9 cellular contexts compared by ENCODE assay signal in genomic region chr6:149336529-149336928, GRCh38. TPM values are rescaled to one million over a fixed set of nuclear protein-coding genes. Genes with fewer than 3 reads are reported as not detected.
A peak's percentile ranks its signal among the peaks of the same experiment; 100 is the strongest.
DNase-seq lines count a peak whose midpoint lies in the region; ATAC-seq, FAIRE-seq and TF ChIP-seq lines count a peak whose summit lies in the region.
"Had no signal": no experiment of that assay in that cellular context is flagged by ENCODE, and none has a peak within 500 bp of the region (broad histone marks: within the 10 kb centered on the region; RNA-seq: fewer than 3 reads in every experiment).

No MANE protein-coding gene starts in this region.

- H3K36me3 Mint-ChIP-seq in CD4-positive, alpha-beta memory T cell, result peaks cover 7 to 9% of the 10 kb centered on the region in 2 donors

- POLR2A ChIA-PET in CD4-positive, alpha-beta memory T cell (lab: Charles Lee; ENCODE audit: partially characterized antibody), result interaction anchor here (0.6 to 1.5 kb wide), 2 partner anchors 12 to 87 kb away, joined by 3 to 5 read pairs; no protein-coding TSS in a partner anchor
- POLR2A ChIA-PET in GM12878 (lab: Charles Lee), result interaction anchor here (1.0 to 2.2 kb wide), 3 partner anchors 11 to 304 kb away, joined by 3 to 9 read pairs (median 5); no protein-coding TSS in a partner anchor

- TF ChIP-seq CTCF in GM12878 (IDR thresholded peaks at IDR 0.05 in 2 of 3, conservative IDR thresholded peaks at IDR 0.05 in 1 of 3; ENCODE audit: control insufficient read depth in 2 of 3, extremely low read depth in 1 of 3, insufficient read depth in 1 of 3, low read depth in 3 of 3, low read length in 3 of 3), result no peak
- no peak for TF ChIP-seq CTCF in mucosa of descending colon (IDR thresholded peaks at IDR 0.05)
- no peak for TF ChIP-seq CTCF in Peyer's patch (IDR thresholded peaks at IDR 0.05)

- in situ Hi-C loops in GM12878 (cut with MboI), result no loop called here

- H2AFZ ChIP-seq in GM12878 (ENCODE audit: control insufficient read depth, low read depth, low read length), result no peak overlapping the region

- H3K4me1 ChIP-seq in CD4-positive, alpha-beta memory T cell (ENCODE audit: insufficient read depth, low read length), result peaks cover 93% of the 10 kb centered on the region
- H3K4me1 ChIP-seq in HUES64 (ENCODE audit: insufficient read depth, low read length) (peaks cover 72% of the 10 kb centered on the region), GM12878 (ENCODE audit: control insufficient read depth, insufficient read depth, low read length) (peaks cover 39% of the 10 kb centered on the region), mucosa of descending colon (ENCODE audit: low read depth) (peaks cover 42% of the 10 kb centered on the region), Peyer's patch (peaks cover 0 to 56% (median 7%) of the 10 kb centered on the region in 4 donors)

- H3K4me3 Mint-ChIP-seq in CD4-positive, alpha-beta memory T cell, result peak overlapping the region; percentile 1 to 72 (median 63)

- no peak for TF ChIP-seq EP300 in GM12878 (IDR thresholded peaks at IDR 0.05; ENCODE audit: borderline replicate concordance in 1 of 2, control insufficient read depth in 1 of 2, low read depth in 2 of 2, low read length in 2 of 2)

- H3K4me1 Mint-ChIP-seq in CD4-positive, alpha-beta memory T cell, result peaks cover 68 to 90% (median 77%) of the 10 kb centered on the region in 4 donors

- no peak for FAIRE-seq in GM12878 (lab: Jason Lieb, UNC)

- CTCF ChIA-PET in CD4-positive, alpha-beta memory T cell (lab: Charles Lee; ENCODE audit: partially characterized antibody), result interaction anchor here (0.9 kb wide), 1 partner anchor 309 kb away, joined by 3 read pairs; no protein-coding TSS in a partner anchor
- CTCF ChIA-PET in GM12878 (lab: Yijun Ruan, JAX), result interaction anchor here (0.6 to 7.7 kb wide), 5 partner anchors 12 to 256 kb away, joined by 3 to 56 read pairs (median 3); no protein-coding TSS in a partner anchor

- SMC1A ChIA-PET in GM12878 (lab: Charles Lee; ENCODE audit: uncharacterized antibody, unreplicated experiment), result interaction anchor here (0.7 to 15.8 kb wide), 7 partner anchors 13 to 147 kb away, joined by 3 to 199 read pairs (median 6); no protein-coding TSS in a partner anchor

- RAD21 ChIA-PET in GM12878 (lab: Charles Lee; ENCODE audit: unreplicated experiment), result interaction anchor here (1.7 to 6.5 kb wide), 3 partner anchors 10 to 14 kb away, joined by 5 to 74 read pairs (median 26); no protein-coding TSS in a partner anchor

- peak overlapping the region; percentile 70 for H3K4me2 ChIP-seq in GM12878 (ENCODE audit: control insufficient read depth, insufficient read depth)

- DNase-seq in CD4-positive, alpha-beta memory T cell, result no peak
- DNase-seq in GM12878 (ENCODE audit: low read depth, low spot score), result no peak
- DNase-seq in mucosa of descending colon, result no peak
- no peak for DNase-seq in AG08395 (ENCODE audit: low spot score)
- DNase-seq in Peyer's patch, result no peak
- DNase-seq: NCI-H1092 had no signal

- H3K27me3 ChIP-seq in CD4-positive, alpha-beta memory T cell (ENCODE audit: insufficient read depth, low read length), result no peaks in the 10 kb centered on the region
- no peaks in the 10 kb centered on the region for H3K27me3 ChIP-seq in HUES64 (ENCODE audit: insufficient read depth, low read length)
- no peaks in the 10 kb centered on the region for H3K27me3 ChIP-seq in GM12878 (replicated peaks in 1 of 2; ENCODE audit: control insufficient read depth in 2 of 2, insufficient read depth in 2 of 2, low read length in 1 of 2)
- no peaks in the 10 kb centered on the region for H3K27me3 ChIP-seq in Peyer's patch

- intact Hi-C loops in CD4-positive, alpha-beta memory T cell (cut with micrococcal nuclease), result loop anchor here (2.0 kb wide), 2 partner anchors 14 to 18 kb away; no protein-coding TSS in a partner anchor
- intact Hi-C loops in GM12878 (cut with micrococcal nuclease; ENCODE audit: unreplicated experiment), result loop anchor here (2.0 kb wide), 1 partner anchor 14 kb away; no protein-coding TSS in a partner anchor
- intact Hi-C loops in mucosa of descending colon (cut with DNase I, micrococcal nuclease), result no loop called here

- H3K27ac ChIP-seq in CD4-positive, alpha-beta memory T cell (ENCODE audit: low read depth, low read length), result peak overlapping the region; percentile 15
- H3K27ac ChIP-seq in HUES64 (ENCODE audit: low read depth, low read length) (peak overlapping the region; percentile 14; the same call in 1 of the 2 replicates), GM12878 (ENCODE audit: control insufficient read depth, insufficient read depth) (peak overlapping the region; percentile 73), Peyer's patch (no peak overlapping the region)

- H3K9me3 Mint-ChIP-seq in CD4-positive, alpha-beta memory T cell, result no peaks in the 10 kb centered on the region

- TF ChIP-seq POLR2A in GM12878 (IDR thresholded peaks at IDR 0.05; ENCODE audit: low read depth, low read length) (no peak), Peyer's patch (IDR thresholded peaks at IDR 0.05) (no peak)

- H3K9me3 ChIP-seq in CD4-positive, alpha-beta memory T cell (ENCODE audit: control insufficient read depth in 1 of 2, low read length in 2 of 2), result no peaks in the 10 kb centered on the region
- H3K9me3 ChIP-seq in HUES64 (ENCODE audit: insufficient read depth, low read depth, low read length), result no peaks in the 10 kb centered on the region
- H3K9me3 ChIP-seq in GM12878 (replicated peaks; ENCODE audit: control insufficient read depth, insufficient read depth, low read length), result no peaks in the 10 kb centered on the region; the same call in 2 of the 3 replicates
- no peaks in the 10 kb centered on the region for H3K9me3 ChIP-seq in mucosa of descending colon
- no peaks in the 10 kb centered on the region for H3K9me3 ChIP-seq in Peyer's patch

- no peaks in the 10 kb centered on the region for H3K27me3 Mint-ChIP-seq in CD4-positive, alpha-beta memory T cell

- no peaks in the 10 kb centered on the region for H3K36me3 ChIP-seq in CD4-positive, alpha-beta memory T cell (ENCODE audit: insufficient read depth, low read length)
- no peaks in the 10 kb centered on the region for H3K36me3 ChIP-seq in HUES64 (ENCODE audit: insufficient read depth, low read length)
- no peaks in the 10 kb centered on the region for H3K36me3 ChIP-seq in GM12878 (ENCODE audit: control insufficient read depth in 2 of 2, insufficient read depth in 2 of 2, low read length in 1 of 2)
- H3K36me3 ChIP-seq in mucosa of descending colon (ENCODE audit: low read depth), result no peaks in the 10 kb centered on the region
- no peaks in the 10 kb centered on the region for H3K36me3 ChIP-seq in Peyer's patch

- ATAC-seq in GM12878 (peak; percentile 31), mucosa of descending colon (peak; percentile 43), HG03097 (IDR thresholded peaks at IDR 0.05; ENCODE audit: low FRiP score, unreplicated experiment) (no peak), GM21515 (IDR thresholded peaks at IDR 0.05; ENCODE audit: unreplicated experiment) (no peak)

- TF ChIP-seq RAD21 in GM12878 (IDR thresholded peaks at IDR 0.05; ENCODE audit: insufficient read depth, low read depth, low read length), result no peak

- no TSS peak for BruUV-seq in GM12878 (replicated peaks; lab: Mats Ljungman, UMichigan)

- H4K20me1 ChIP-seq in GM12878 (ENCODE audit: control insufficient read depth, insufficient read depth), result peaks cover 3% of the 10 kb centered on the region; the same call in 1 of the 2 replicates

- H3K9ac ChIP-seq in HUES64 (ENCODE audit: low read depth, low read length) (peak overlapping the region; percentile 12; the same call in 1 of the 2 replicates), GM12878 (ENCODE audit: control insufficient read depth, insufficient read depth, low read length) (peak overlapping the region; percentile 37; the same call in 1 of the 2 replicates)

- no peak overlapping the region for H3K4me3 ChIP-seq in CD4-positive, alpha-beta memory T cell (ENCODE audit: low read length in 2 of 2)
- no peak overlapping the region for H3K4me3 ChIP-seq in HUES64 (ENCODE audit: low read length)
- H3K4me3 ChIP-seq in GM12878, result peak overlapping the region; percentile 32; the same call in 1 of the 2 replicates
- H3K4me3 ChIP-seq in mucosa of descending colon, result no peak overlapping the region
- H3K4me3 ChIP-seq in Peyer's patch, result no peak overlapping the region

- H3K27ac Mint-ChIP-seq in CD4-positive, alpha-beta memory T cell, result peak overlapping the region in 5 of 7 donors; percentile 33 to 64 (median 60)

- H3K79me2 ChIP-seq in GM12878 (ENCODE audit: control insufficient read depth, insufficient read depth, low read length), result peaks cover 99% of the 10 kb centered on the region

RNA-seq across cellular contexts. Expression of gene TAB2, which starts 19.0 kb away (rescaled TPM):
- total RNA-seq in CD4-positive, alpha-beta memory T cell, result 100 to 1,000 TPM; 108 to 116 TPM
- 10 to 100 TPM; 27.0 to 28.9 TPM for polyA plus RNA-seq in CD4-positive, alpha-beta memory T cell
- 49.3 TPM for polyA plus RNA-seq in HUES64 (2013, experiment 1 of 2)
- 54.5 TPM for polyA plus RNA-seq in HUES64 (2013, experiment 2 of 2)
- 134 and 148 TPM in 2 replicates for total RNA-seq in GM12878 (2013; cell fraction: nucleolus; rRNA removed)
- total RNA-seq in GM12878 (2014; rRNA removed) (21.5 and 25.1 TPM in 2 replicates), GM12878 (2014; rRNA removed; fragmentation: Illumina TruSeq; extraction: Trizol) (34.2 and 35.1 TPM in 2 replicates), GM12878 (2021) (38.1 and 38.4 TPM in 2 replicates), mucosa of descending colon (100 to 1,000 TPM in 1 of 3 donors, 10 to 100 TPM in 2; 57.1 to 124 (median 70.2) TPM), Peyer's patch (10 to 100 TPM; 48.2 to 84.6 (median 52.8) TPM)
- 15.4 TPM for polyA plus RNA-seq in GM12878 (2011; ENCODE audit: low read depth)
- polyA plus RNA-seq in GM12878 (2011; rRNA removed) (66.3 and 75.5 TPM in 2 replicates), GM12878 (2014; fragmentation: Illumina TruSeq; extraction: Trizol) (48.6 and 68.8 TPM in 2 replicates), GM12878 (2014; fragmentation: Nextera tagmentation; extraction: Ambion mirVana) (10 to 100 TPM; 12.5 to 13.7 TPM), GM12878 (2014; rRNA removed) (23.1 and 24.5 TPM in 2 replicates), GM12878 (2016; fragmentation: Nextera tagmentation; extraction: Ambion mirVana) (10 to 100 TPM in 1 of 2 experiments, 1 to 10 TPM in 1; 8.9 to 10.5 TPM)
- polyA plus RNA-seq in GM12878 (2011; cell fraction: cytosol; rRNA removed), result 29.4 and 47.6 TPM in 2 replicates
- 31.6 and 44.6 TPM in 2 replicates for polyA plus RNA-seq in GM12878 (2011; cell fraction: nucleus; rRNA removed)
- 19.0 and 26.7 TPM in 2 replicates for polyA plus RNA-seq in GM12878 (2012)
- 97.6 and 138 TPM in 2 replicates for polyA minus RNA-seq in GM12878 (2011; rRNA and poly(A)+ RNA removed)
- 27.3 and 28.2 TPM in 2 replicates for polyA minus RNA-seq in GM12878 (2011; cell fraction: cytosol; rRNA and poly(A)+ RNA removed)
- polyA minus RNA-seq in GM12878 (2011; cell fraction: nucleus; rRNA and poly(A)+ RNA removed), result 59.6 and 89.6 TPM in 2 replicates

Comparison
In these comparisons a context has a peak if more than half of its experiments do, and no peak if none do; other contexts are left out.
1. H3K27ac ChIP-seq: peak in CD4-positive, alpha-beta memory T cell (single experiment), HUES64 (single experiment) and GM12878 (single experiment); none in Peyer's patch (0 of 4).
2. ATAC-seq: peak in GM12878 (single experiment) and mucosa of descending colon (single experiment); none in HG03097 (single experiment) and GM21515 (single experiment).
3. intact Hi-C loops: an anchor here in CD4-positive, alpha-beta memory T cell (2.0 kb wide) and GM12878 (2.0 kb wide); none called in mucosa of descending colon.